ENCODE assay signal across 8 cellular contexts in genomic region chr11:118912742-118913410, GRCh38. TPM values are rescaled to one million over a fixed set of nuclear protein-coding genes. Genes with fewer than 3 reads are reported as not detected.
DNase-seq lines count a peak whose midpoint lies in the region; ATAC-seq and TF ChIP-seq lines count a peak whose summit lies in the region.

No MANE protein-coding gene starts in this region.

- H3K27me3 Mint-ChIP-seq in activated CD8-positive, alpha-beta memory T cell treated with anti-CD3 and anti-CD28 coated beads, Interleukin-2, amount 10 ng/mL, durations not matched to agents 7 days and 5 days, result no peaks in the 10 kb centered on the region
- H3K27me3 Mint-ChIP-seq in activated T-helper 17 cell treated with anti-CD3 and anti-CD28 coated beads, Interleukin-2, amount 50 U/mL, for 72 hours, result no peaks in the 10 kb centered on the region

- no peaks in the 10 kb centered on the region for H3K27me3 ChIP-seq in thyroid gland

- no peaks in the 10 kb centered on the region for H3K36me3 Mint-ChIP-seq in activated CD8-positive, alpha-beta memory T cell treated with anti-CD3 and anti-CD28 coated beads, Interleukin-2, amount 10 ng/mL, durations not matched to agents 7 days and 5 days
- H3K36me3 Mint-ChIP-seq in activated T-helper 17 cell treated with anti-CD3 and anti-CD28 coated beads, Interleukin-2, amount 50 U/mL, for 72 hours (ENCODE audit: low read depth), result peaks cover 18% of the 10 kb centered on the region

- CTCF ChIA-PET in activated CD8-positive, alpha-beta memory T cell treated with anti-CD3 and anti-CD28 coated beads, Interleukin-2, amount 10 ng/mL, durations not matched to agents 7 days and 5 days (lab: Charles Lee), result interaction anchor here (0.6 to 4.7 kb wide), 14 partner anchors 8 to 223 kb away, joined by 3 to 34 read pairs (median 6); partner anchors contain the start of genes CENATAC, DDX6 and UPK2

- peaks cover 89 to 99% of the 10 kb centered on the region in 2 donors for H3K4me1 ChIP-seq in thyroid gland

- peaks cover 78% of the 10 kb centered on the region for H3K4me1 Mint-ChIP-seq in activated CD8-positive, alpha-beta memory T cell treated with anti-CD3 and anti-CD28 coated beads, Interleukin-2, amount 10 ng/mL, durations not matched to agents 7 days and 5 days
- H3K4me1 Mint-ChIP-seq in activated T-helper 17 cell treated with anti-CD3 and anti-CD28 coated beads, Interleukin-2, amount 50 U/mL, for 72 hours, result peaks cover 45% of the 10 kb centered on the region

- no peaks in the 10 kb centered on the region for H3K9me3 ChIP-seq in thyroid gland

- H3K4me3 Mint-ChIP-seq in activated CD8-positive, alpha-beta memory T cell treated with anti-CD3 and anti-CD28 coated beads, Interleukin-2, amount 10 ng/mL, durations not matched to agents 7 days and 5 days, result peak overlapping the region; percentile 6
- H3K4me3 Mint-ChIP-seq in activated T-helper 17 cell treated with anti-CD3 and anti-CD28 coated beads, Interleukin-2, amount 50 U/mL, for 72 hours, result peak overlapping the region; percentile 98

- H3K27ac ChIP-seq in thyroid gland, result peak overlapping the region; percentile 97 to 99 (median 97)

- H3K27ac Mint-ChIP-seq in activated CD8-positive, alpha-beta memory T cell treated with anti-CD3 and anti-CD28 coated beads, Interleukin-2, amount 10 ng/mL, durations not matched to agents 7 days and 5 days, result peak overlapping the region; percentile 93
- peak overlapping the region; percentile 89 for H3K27ac Mint-ChIP-seq in activated T-helper 17 cell treated with anti-CD3 and anti-CD28 coated beads, Interleukin-2, amount 50 U/mL, for 72 hours

- no peak for TF ChIP-seq CTCF in thyroid gland (IDR thresholded peaks at IDR 0.05)

- intact Hi-C loops in thyroid gland (cut with DNase I), result no loop called here

- DNase-seq in activated CD8-positive, alpha-beta memory T cell treated with anti-CD3 and anti-CD28 coated beads, Interleukin-2, amount 10 ng/mL, durations not matched to agents 7 days and 5 days, result peak; percentile 55
- no peak for DNase-seq in activated CD8-positive, alpha-beta memory T cell treated with anti-CD3 and anti-CD28 coated beads, Interleukin-2, amount 50 U/mL, for 4 hours
- DNase-seq in kidney tubule cell (ENCODE audit: low spot score) (peak; percentile 78), thyroid gland (peak in 1 of 2 donors; percentile 24), NCI-H446 treated with DMSO at 0.1 percent for 48 hours (lab: John Stamatoyannopoulos, UW) (no peak)

- H3K9me3 Mint-ChIP-seq in activated CD8-positive, alpha-beta memory T cell treated with anti-CD3 and anti-CD28 coated beads, Interleukin-2, amount 10 ng/mL, durations not matched to agents 7 days and 5 days (ENCODE audit: low read depth), result no peaks in the 10 kb centered on the region
- no peaks in the 10 kb centered on the region for H3K9me3 Mint-ChIP-seq in activated T-helper 17 cell treated with anti-CD3 and anti-CD28 coated beads, Interleukin-2, amount 50 U/mL, for 72 hours

- no peak for TF ChIP-seq POLR2A in thyroid gland (IDR thresholded peaks at IDR 0.05)

- ATAC-seq in activated CD8-positive, alpha-beta memory T cell treated with anti-CD3 and anti-CD28 coated beads, Interleukin-2, amount 10 ng/mL, durations not matched to agents 7 days and 5 days, result no peak
- ATAC-seq in activated T-helper 17 cell treated with anti-CD3 and anti-CD28 coated beads, Interleukin-2, amount 50 U/mL, for 72 hours (replicated peaks), result no peak
- ATAC-seq in GM18861 (IDR thresholded peaks at IDR 0.05; ENCODE audit: unreplicated experiment) (no peak), GM18873 (IDR thresholded peaks at IDR 0.05; ENCODE audit: low FRiP score, unreplicated experiment) (no peak)

- H3K4me3 ChIP-seq in thyroid gland (replicated peaks in 1 of 3), result no peak overlapping the region

- H3K36me3 ChIP-seq in thyroid gland, result no peaks in the 10 kb centered on the region

- WGBS in thyroid gland, 2 donors, result 42 to 44% methylated on average over 6 to 12 of the region's 12 CpGs

RNA-seq across cellular contexts. Expression of gene BCL9L, which starts 12.8 kb away (rescaled TPM):
- 10 to 100 TPM; 33.9 to 44.0 TPM for total RNA-seq in activated CD8-positive, alpha-beta memory T cell treated with anti-CD3 and anti-CD28 coated beads, Interleukin-2, amount 10 ng/mL, durations not matched to agents 7 days and 5 days
- 10 to 100 TPM; 30.2 to 49.6 TPM for total RNA-seq in activated T-helper 17 cell treated with anti-CD3 and anti-CD28 coated beads, Interleukin-2, amount 50 U/mL, for 72 hours
- total RNA-seq in thyroid gland, result 10 to 100 TPM; 13.2 to 26.2 (median 19.4) TPM

RNA-seq across cellular contexts. Expression of gene CXCR5, which starts 29.2 kb away (rescaled TPM):
- under 1 TPM in 1 of 2 experiments, not detected in 1; 0.30 TPM for total RNA-seq in activated CD8-positive, alpha-beta memory T cell treated with anti-CD3 and anti-CD28 coated beads, Interleukin-2, amount 10 ng/mL, durations not matched to agents 7 days and 5 days
- 10 to 100 TPM in 1 of 2 donors, 1 to 10 TPM in 1; 8.0 to 20.2 TPM for total RNA-seq in activated T-helper 17 cell treated with anti-CD3 and anti-CD28 coated beads, Interleukin-2, amount 50 U/mL, for 72 hours
- not detected for total RNA-seq in thyroid gland

RNA-seq across cellular contexts. Expression of gene UPK2, which starts 43.2 kb away (rescaled TPM):
- total RNA-seq in activated CD8-positive, alpha-beta memory T cell treated with anti-CD3 and anti-CD28 coated beads, Interleukin-2, amount 10 ng/mL, durations not matched to agents 7 days and 5 days, result not detected
- 1 to 10 TPM in 1 of 2 donors, under 1 TPM in 1; 0.43 to 7.1 TPM for total RNA-seq in activated T-helper 17 cell treated with anti-CD3 and anti-CD28 coated beads, Interleukin-2, amount 50 U/mL, for 72 hours
- total RNA-seq in thyroid gland, result not detected

RNA-seq across cellular contexts. Expression of gene FOXR1, which starts 58.7 kb away (rescaled TPM):
- not detected for total RNA-seq in activated CD8-positive, alpha-beta memory T cell treated with anti-CD3 and anti-CD28 coated beads, Interleukin-2, amount 10 ng/mL, durations not matched to agents 7 days and 5 days
- under 1 TPM in 1 of 2 donors, not detected in 1; 0.98 TPM for total RNA-seq in activated T-helper 17 cell treated with anti-CD3 and anti-CD28 coated beads, Interleukin-2, amount 50 U/mL, for 72 hours
- total RNA-seq in thyroid gland, result not detected

Comparison
In these comparisons a context has a peak if more than half of its experiments do, and no peak if none do; other contexts are left out.
1. DNase-seq: peak in activated CD8-positive, alpha-beta memory T cell treated with anti-CD3 and anti-CD28 coated beads, Interleukin-2, amount 10 ng/mL, durations not matched to agents 7 days and 5 days (single experiment) and kidney tubule cell (single experiment); none in activated CD8-positive, alpha-beta memory T cell treated with anti-CD3 and anti-CD28 coated beads, Interleukin-2, amount 50 U/mL, for 4 hours (single experiment) and NCI-H446 treated with DMSO at 0.1 percent for 48 hours (single experiment).
2. RNA of gene CXCR5, which starts 29.2 kb away (total RNA-seq): 8.0 to 20.2 TPM in activated T-helper 17 cell treated with anti-CD3 and anti-CD28 coated beads, Interleukin-2, amount 50 U/mL, for 72 hours; 0.30 TPM in activated CD8-positive, alpha-beta memory T cell treated with anti-CD3 and anti-CD28 coated beads, Interleukin-2, amount 10 ng/mL, durations not matched to agents 7 days and 5 days and not detected in thyroid gland; every median in the first group is over 4 times any median in the second.